In the genomic region with DNA sequence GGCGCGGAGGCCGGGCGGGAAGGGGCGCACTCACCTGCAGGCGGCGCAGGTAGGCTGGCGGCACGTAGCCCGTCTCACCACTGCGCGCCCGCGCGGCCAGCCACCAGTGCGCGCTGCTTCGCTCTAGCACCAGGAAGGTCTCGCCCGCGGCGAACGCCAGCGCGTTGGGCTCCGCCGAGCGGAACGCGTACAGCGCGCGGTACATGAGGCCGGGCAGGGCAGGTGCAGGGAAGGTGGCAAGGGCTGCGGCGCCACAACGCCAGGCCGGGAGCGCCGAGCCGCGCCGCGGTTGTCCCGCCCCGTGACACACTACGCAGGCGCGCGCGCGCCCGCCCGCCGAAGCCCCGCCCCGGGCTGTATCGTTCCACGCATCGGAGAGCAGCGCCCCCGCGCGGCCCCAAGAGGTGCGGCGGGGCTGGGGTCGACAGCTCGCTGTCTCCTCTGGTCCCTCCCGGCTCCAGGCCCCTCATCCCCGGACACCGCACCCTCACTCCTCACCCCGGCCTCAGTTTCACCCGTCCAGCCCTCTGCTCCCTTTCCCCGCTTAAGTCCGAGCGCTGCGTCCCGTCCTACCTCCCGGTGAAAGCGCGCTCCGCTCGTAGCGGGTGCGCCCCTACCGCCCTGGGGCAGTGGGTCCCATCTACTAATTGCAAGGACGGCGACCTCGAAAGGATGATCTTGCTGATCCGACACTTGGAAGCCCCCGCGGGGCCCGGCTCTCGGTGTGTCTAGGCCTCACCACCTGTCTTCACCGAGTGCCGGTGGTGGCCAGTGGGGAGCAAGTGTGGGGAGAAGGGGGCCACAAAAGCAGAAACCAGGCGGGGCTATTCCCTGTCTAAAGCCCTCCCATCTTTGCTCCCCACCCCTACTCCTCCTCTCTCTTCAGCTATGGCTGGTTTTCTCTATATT, we compare ENCODE assay signal across 1 cellular context.
TF ChIP-seq lines count a peak whose summit lies in the region.

Gene NCKIPSD, minus strand, starts transcription at position 313 of the 909 bp plus-strand sequence. Its CDS starts 108 bp downstream, at position 205.

TF ChIP-seq in HepG2, 621 proteins besides CTCF, POLR2A, EP300 and RAD21 (continued from another document and continues in another):
- TF ChIP-seq FOXK1 (CRISPR knock-in tag; IDR thresholded peaks at IDR 0.05; ENCODE audit: borderline replicate concordance, low read depth) (0 out of 2 replicates have a peak, but pooled peaks have one; percentile 45), IKZF1 (IDR thresholded peaks at IDR 0.05) (no peak), ZNF792 (CRISPR knock-in tag; IDR thresholded peaks at IDR 0.05) (peak; percentile 57; the same call in 1 of the 2 replicates), ZIK1 (CRISPR knock-in tag; IDR thresholded peaks at IDR 0.05; ENCODE audit: borderline replicate concordance, low read depth) (peak; percentile 95), ZNF367 (CRISPR knock-in tag; IDR thresholded peaks at IDR 0.05; ENCODE audit: borderline replicate concordance) (no peak), ADNP (CRISPR knock-in tag; IDR thresholded peaks at IDR 0.05) (no peak), ZNF567 (CRISPR knock-in tag; IDR thresholded peaks at IDR 0.05; ENCODE audit: borderline replicate concordance) (no peak; the same call in 1 of the 2 replicates), BCL6 (CRISPR knock-in tag; IDR thresholded peaks at IDR 0.05) (0 out of 2 replicates have a peak, but pooled peaks have one; percentile 17), LCORL (IDR thresholded peaks at IDR 0.05) (no peak), LCORL (CRISPR knock-in tag; IDR thresholded peaks at IDR 0.05) (0 out of 2 replicates have a peak, but pooled peaks have one; percentile 24), MED1 (CRISPR knock-in tag; IDR thresholded peaks at IDR 0.05) (peak; percentile 56; the same call in 1 of the 2 replicates), ZEB1 (IDR thresholded peaks at IDR 0.05; ENCODE audit: insufficient replicate concordance, low read depth) (peak; percentile 63), CCDC6 (CRISPR knock-in tag; IDR thresholded peaks at IDR 0.05) (peak; percentile 95), ATF7-NPFF (CRISPR knock-in tag; IDR thresholded peaks at IDR 0.05; ENCODE audit: low read depth) (peak; percentile 91), ZNF543 (CRISPR knock-in tag; IDR thresholded peaks at IDR 0.05) (peak; percentile 69; the same call in 1 of the 2 replicates), ZNF687 (CRISPR knock-in tag; IDR thresholded peaks at IDR 0.05) (peak; percentile 92), SMAD3 (CRISPR knock-in tag; IDR thresholded peaks at IDR 0.05) (no peak), GTF3A (CRISPR knock-in tag; conservative IDR thresholded peaks at IDR 0.05) (no peak), EEA1 (CRISPR knock-in tag; IDR thresholded peaks at IDR 0.05; ENCODE audit: borderline replicate concordance) (peak; percentile 96; the same call in 1 of the 2 replicates), MAX (IDR thresholded peaks at IDR 0.05) (peak; percentile 86), SIX4 (CRISPR knock-in tag; IDR thresholded peaks at IDR 0.05) (peak; percentile 29; the same call in 1 of the 2 replicates), ZNF639 (CRISPR knock-in tag; conservative IDR thresholded peaks at IDR 0.05) (peak; percentile 60; the same call in 1 of the 2 replicates), ZNF607 (CRISPR knock-in tag; IDR thresholded peaks at IDR 0.05; ENCODE audit: borderline replicate concordance) (peak; percentile 96), ZNF10 (CRISPR knock-in tag; IDR thresholded peaks at IDR 0.05; ENCODE audit: borderline replicate concordance, low read depth) (no peak), NR2F1 (CRISPR knock-in tag; IDR thresholded peaks at IDR 0.05) (no peak), RAD51 (IDR thresholded peaks at IDR 0.05; ENCODE audit: borderline replicate concordance) (no peak), SALL2 (CRISPR knock-in tag; IDR thresholded peaks at IDR 0.05) (peak; percentile 79; the same call in 1 of the 2 replicates), ZNF547 (CRISPR knock-in tag; IDR thresholded peaks at IDR 0.05) (peak; percentile 91), SETDB1 (CRISPR knock-in tag; IDR thresholded peaks at IDR 0.05; ENCODE audit: borderline replicate concordance) (no peak), PRPF4 (IDR thresholded peaks at IDR 0.05; ENCODE audit: low read depth, low read length, poor library complexity, severe bottlenecking) (no peak), MATR3 (CRISPR knock-in tag; IDR thresholded peaks at IDR 0.05) (no peak), NCOA1 (CRISPR knock-in tag; IDR thresholded peaks at IDR 0.05) (0 out of 2 replicates have a peak, but pooled peaks have one; percentile 59), NFIC (IDR thresholded peaks at IDR 0.05; ENCODE audit: low read length) (no peak), SRSF9 (IDR thresholded peaks at IDR 0.05; ENCODE audit: borderline replicate concordance, insufficient read depth, low read depth, low read length, poor library complexity, severe bottlenecking) (no peak), ZBTB40 (IDR thresholded peaks at IDR 0.05) (no peak), ZBTB40 (CRISPR knock-in tag; IDR thresholded peaks at IDR 0.05) (no peak), JARID2 (CRISPR knock-in tag; IDR thresholded peaks at IDR 0.05; ENCODE audit: insufficient replicate concordance) (no peak)
- TF ChIP-seq, protein P1, sequence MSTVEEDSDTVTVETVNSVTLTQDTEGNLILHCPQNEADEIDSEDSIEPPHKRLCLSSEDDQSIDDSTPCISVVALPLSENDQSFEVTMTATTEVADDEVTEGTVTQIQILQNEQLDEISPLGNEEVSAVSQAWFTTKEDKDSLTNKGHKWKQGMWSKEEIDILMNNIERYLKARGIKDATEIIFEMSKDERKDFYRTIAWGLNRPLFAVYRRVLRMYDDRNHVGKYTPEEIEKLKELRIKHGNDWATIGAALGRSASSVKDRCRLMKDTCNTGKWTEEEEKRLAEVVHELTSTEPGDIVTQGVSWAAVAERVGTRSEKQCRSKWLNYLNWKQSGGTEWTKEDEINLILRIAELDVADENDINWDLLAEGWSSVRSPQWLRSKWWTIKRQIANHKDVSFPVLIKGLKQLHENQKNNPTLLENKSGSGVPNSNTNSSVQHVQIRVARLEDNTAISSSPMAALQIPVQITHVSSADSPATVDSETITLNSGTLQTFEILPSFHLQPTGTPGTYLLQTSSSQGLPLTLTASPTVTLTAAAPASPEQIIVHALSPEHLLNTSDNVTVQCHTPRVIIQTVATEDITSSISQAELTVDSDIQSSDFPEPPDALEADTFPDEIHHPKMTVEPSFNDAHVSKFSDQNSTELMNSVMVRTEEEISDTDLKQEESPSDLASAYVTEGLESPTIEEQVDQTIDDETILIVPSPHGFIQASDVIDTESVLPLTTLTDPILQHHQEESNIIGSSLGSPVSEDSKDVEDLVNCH (CRISPR knock-in tag; IDR thresholded peaks at IDR 0.05), result no peak
- TF ChIP-seq, protein P2, sequence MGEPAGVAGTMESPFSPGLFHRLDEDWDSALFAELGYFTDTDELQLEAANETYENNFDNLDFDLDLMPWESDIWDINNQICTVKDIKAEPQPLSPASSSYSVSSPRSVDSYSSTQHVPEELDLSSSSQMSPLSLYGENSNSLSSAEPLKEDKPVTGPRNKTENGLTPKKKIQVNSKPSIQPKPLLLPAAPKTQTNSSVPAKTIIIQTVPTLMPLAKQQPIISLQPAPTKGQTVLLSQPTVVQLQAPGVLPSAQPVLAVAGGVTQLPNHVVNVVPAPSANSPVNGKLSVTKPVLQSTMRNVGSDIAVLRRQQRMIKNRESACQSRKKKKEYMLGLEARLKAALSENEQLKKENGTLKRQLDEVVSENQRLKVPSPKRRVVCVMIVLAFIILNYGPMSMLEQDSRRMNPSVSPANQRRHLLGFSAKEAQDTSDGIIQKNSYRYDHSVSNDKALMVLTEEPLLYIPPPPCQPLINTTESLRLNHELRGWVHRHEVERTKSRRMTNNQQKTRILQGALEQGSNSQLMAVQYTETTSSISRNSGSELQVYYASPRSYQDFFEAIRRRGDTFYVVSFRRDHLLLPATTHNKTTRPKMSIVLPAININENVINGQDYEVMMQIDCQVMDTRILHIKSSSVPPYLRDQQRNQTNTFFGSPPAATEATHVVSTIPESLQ (CRISPR knock-in tag; conservative IDR thresholded peaks at IDR 0.05), result no peak
